ENCODE assay signal across 3 cellular contexts in genomic region chr9:113154936-113155335, GRCh38.
TF ChIP-seq lines count a peak whose summit lies in the region.

No MANE protein-coding gene starts in this region.

TF ChIP-seq in IMR-90, 13 proteins besides CTCF, POLR2A, EP300 and RAD21:
- TF ChIP-seq CEBPB (IDR thresholded peaks at IDR 0.05; ENCODE audit: low read depth, low read length) (peak; percentile 77), CHD1 (IDR thresholded peaks at IDR 0.05; ENCODE audit: low read depth, low read length) (no peak), SMC3 (IDR thresholded peaks at IDR 0.05; ENCODE audit: low read depth, low read length) (no peak), FOS (IDR thresholded peaks at IDR 0.05; ENCODE audit: low read depth, low read length) (no peak), BHLHE40 (IDR thresholded peaks at IDR 0.05; ENCODE audit: low read depth, low read length) (no peak), NFE2L2 (IDR thresholded peaks at IDR 0.05; ENCODE audit: low read depth, low read length) (no peak), RCOR1 (IDR thresholded peaks at IDR 0.05; ENCODE audit: insufficient replicate concordance, low read length) (no peak)

TF ChIP-seq in K562, 482 proteins besides CTCF, POLR2A, EP300 and RAD21:
- peak; percentile 49 for TF ChIP-seq CEBPB (tag; IDR thresholded peaks at IDR 0.05)
- TF ChIP-seq ZNF146 (CRISPR knock-in tag; IDR thresholded peaks at IDR 0.05; ENCODE audit: unreplicated experiment): no peak
- no peak for TF ChIP-seq NFIC (IDR thresholded peaks at IDR 0.05)
- TF ChIP-seq NFATC3 (IDR thresholded peaks at IDR 0.05): no peak
- no peak for TF ChIP-seq SRSF1 (IDR thresholded peaks at IDR 0.05; ENCODE audit: low read depth, low read length)
TF ChIP-seq in K562: peak in this region for 1.

TF ChIP-seq in WTC11, 78 proteins besides CTCF, POLR2A, EP300 and RAD21:
- TF ChIP-seq CREM (CRISPR knock-in tag; IDR thresholded peaks at IDR 0.05) (no peak), SOX15 (CRISPR knock-in tag; IDR thresholded peaks at IDR 0.05) (no peak), FOXP1 (CRISPR knock-in tag; IDR thresholded peaks at IDR 0.05; ENCODE audit: borderline replicate concordance) (no peak)
